8 cellular contexts compared by ENCODE assay signal in the genomic region with DNA sequence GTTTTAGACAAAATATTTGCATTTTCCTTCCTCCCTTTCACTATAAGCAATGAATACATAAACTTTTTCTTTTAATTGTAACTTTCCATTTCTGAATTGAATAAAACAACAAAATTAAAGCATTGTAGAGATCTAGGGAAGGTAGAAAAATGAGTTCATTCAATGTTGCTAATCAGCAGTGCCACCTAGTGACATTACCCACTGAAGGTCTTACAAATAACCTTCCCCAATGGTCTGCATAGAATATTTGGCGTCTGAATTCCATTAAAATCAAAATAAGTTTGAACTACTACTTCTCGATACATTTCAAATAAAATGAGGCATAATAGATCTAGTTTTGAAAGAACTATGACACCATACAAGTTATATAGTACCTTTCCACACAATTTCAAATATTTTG. TPM values are rescaled to one million over a fixed set of nuclear protein-coding genes. Genes with fewer than 3 reads are reported as not detected.
DNase-seq lines count a peak whose midpoint lies in the region; ATAC-seq and TF ChIP-seq lines count a peak whose summit lies in the region.

No MANE protein-coding gene starts in this region.

- H3K27me3 Mint-ChIP-seq in neural progenitor cell (ENCODE audit: insufficient read depth, low read depth): no peaks in the 10 kb centered on the region

- no peaks in the 10 kb centered on the region for H3K36me3 ChIP-seq in neural progenitor cell

- H3K4me2 ChIP-seq in neural progenitor cell: no peak overlapping the region

- no peaks in the 10 kb centered on the region for H4K20me1 ChIP-seq in neural progenitor cell (ENCODE audit: low read depth)

- no peak overlapping the region for H3K27ac ChIP-seq in neural progenitor cell

- H3K36me3 Mint-ChIP-seq in neural progenitor cell: peaks cover 37% of the 10 kb centered on the region

- no peak for ATAC-seq in HG03108 (IDR thresholded peaks at IDR 0.05; ENCODE audit: unreplicated experiment)

- no peaks in the 10 kb centered on the region for H3K4me1 Mint-ChIP-seq in neural progenitor cell

- no peak overlapping the region for H3K4me3 Mint-ChIP-seq in neural progenitor cell

- H3K27me3 ChIP-seq in neural progenitor cell: no peaks in the 10 kb centered on the region

- H3K4me3 ChIP-seq in cardiac fibroblast (replicated peaks in 1 of 2; ENCODE audit: low read depth in 2 of 2, low read length in 2 of 2) (no peak overlapping the region), neural progenitor cell (no peak overlapping the region)

- H3K9me3 ChIP-seq in neural progenitor cell (ENCODE audit: low read depth): no peaks in the 10 kb centered on the region

- H3K4me1 ChIP-seq in neural progenitor cell: no peaks in the 10 kb centered on the region

- TF ChIP-seq CTCF in cardiac fibroblast (IDR thresholded peaks at IDR 0.05; ENCODE audit: low read depth, low read length) (peak; percentile 55), neural progenitor cell (IDR thresholded peaks at IDR 0.05) (peak; percentile 74)

- no peaks in the 10 kb centered on the region for H3K79me2 ChIP-seq in neural progenitor cell (ENCODE audit: low read depth)

- H2AFZ ChIP-seq in neural progenitor cell (replicated peaks): no peak overlapping the region

- no peak overlapping the region for H3K9ac ChIP-seq in neural progenitor cell

- no peak overlapping the region for H3K27ac Mint-ChIP-seq in neural progenitor cell

- H3F3A ChIP-seq in neural progenitor cell (ENCODE audit: low read depth): no peaks in the 10 kb centered on the region

- no peaks in the 10 kb centered on the region for H3K9me3 Mint-ChIP-seq in neural progenitor cell

- DNase-seq in DMS 273 (lab: John Stamatoyannopoulos, UW; ENCODE audit: unreplicated experiment) (peak; percentile 37), DMS 273 treated with DMSO at 0.1 percent for 48 hours (lab: John Stamatoyannopoulos, UW) (no peak), NCI-H1092 treated with DMSO at 0.1 percent for 48 hours (lab: John Stamatoyannopoulos, UW) (peak; percentile 39), cardiac fibroblast (ENCODE audit: low read depth in 2 of 2) (peak; percentile 60 to 77), neural progenitor cell (ENCODE audit: low spot score) (peak; percentile 50), OCI-M2 (lab: John Stamatoyannopoulos, UW; ENCODE audit: unreplicated experiment) (no peak)
- no peak for DNase-seq in activated CD4-positive, alpha-beta T cell treated with anti-CD3 and anti-CD28 coated beads for 1 hour

RNA-seq across cellular contexts. Expression of a gene that starts 19.6 kb away (rescaled TPM):
- total RNA-seq in neural progenitor cell (ENCODE audit: low replicate concordance): 83.8 and 109 TPM in 2 replicates

RNA-seq across cellular contexts. Expression of a gene that starts 32.3 kb away (rescaled TPM):
- not detected in 2 replicates for total RNA-seq in neural progenitor cell (ENCODE audit: low replicate concordance)

Comparison
In these comparisons a context has a peak if more than half of its experiments do, and no peak if none do; other contexts are left out.
1. DNase-seq: peak in DMS 273 (single experiment), NCI-H1092 treated with DMSO at 0.1 percent for 48 hours (single experiment), cardiac fibroblast (2 of 2) and neural progenitor cell (single experiment); none in DMS 273 treated with DMSO at 0.1 percent for 48 hours (single experiment), activated CD4-positive, alpha-beta T cell treated with anti-CD3 and anti-CD28 coated beads for 1 hour (single experiment) and OCI-M2 (single experiment).